Comparison of ENCODE assay signal across 9 cellular contexts in genomic region chr14:37172936-37173613, GRCh38. TPM values are rescaled to one million over a fixed set of nuclear protein-coding genes. Genes with fewer than 3 reads are reported as not detected.
DNase-seq lines count a peak whose midpoint lies in the region; ATAC-seq and TF ChIP-seq lines count a peak whose summit lies in the region.
"Had no signal": no experiment of that assay in that cellular context is flagged by ENCODE, and none has a peak within 500 bp of the region (broad histone marks: within the 10 kb centered on the region; RNA-seq: fewer than 3 reads in every experiment).

No MANE protein-coding gene starts in this region.

- peak overlapping the region; percentile 89 for H3K27ac ChIP-seq in Panc1 (ENCODE audit: low read length)
- peak overlapping the region; percentile 81 to 96 (median 90) for H3K27ac ChIP-seq in esophagus squamous epithelium
- H3K27ac ChIP-seq in neuronal stem cell (replicated peaks; ENCODE audit: low read length) = no peak overlapping the region
- H3K27ac ChIP-seq in WERI-Rb-1 = no peak overlapping the region

- no peak overlapping the region for H3K23ac ChIP-seq in neuronal stem cell (ENCODE audit: low read depth, low read length, poor library complexity)

- no peak overlapping the region for H2BK12ac ChIP-seq in neuronal stem cell (ENCODE audit: low read length)

- DNase-seq in AG09309 (ENCODE audit: low read depth) (no peak), Panc1 (ENCODE audit: low read depth, low spot score) (no peak), esophagus squamous epithelium (lab: John Stamatoyannopoulos, UW) (no peak), neuronal stem cell (ENCODE audit: low spot score) (no peak), WERI-Rb-1 (no peak)
- DNase-seq in activated CD8-positive, alpha-beta T cell treated with anti-CD3 and anti-CD28 coated beads for 36 hours = no peak
- DNase-seq in activated CD4-positive, alpha-beta memory T cell treated with anti-CD3 and anti-CD28 coated beads, Interleukin-2, amount 10 ng/mL, durations not matched to agents 7 days and 5 days = no peak
- DNase-seq: activated T-cell treated with anti-CD3 and anti-CD28 coated beads, Interleukin-2, amount 50 U/mL, for 72 hours had no signal

- H3K4me2 ChIP-seq in neuronal stem cell (ENCODE audit: insufficient read depth, low read length, poor library complexity, severe bottlenecking) = peak overlapping the region; percentile 39

- H3K4ac ChIP-seq in neuronal stem cell (ENCODE audit: low read length) = no peak overlapping the region

- no peak overlapping the region for H3K18ac ChIP-seq in neuronal stem cell (ENCODE audit: low read length)

- H3K4me3 Mint-ChIP-seq in activated CD8-positive, alpha-beta T cell treated with anti-CD3 and anti-CD28 coated beads for 36 hours = no peak overlapping the region
- no peak overlapping the region for H3K4me3 Mint-ChIP-seq in activated CD4-positive, alpha-beta memory T cell treated with anti-CD3 and anti-CD28 coated beads, Interleukin-2, amount 10 ng/mL, durations not matched to agents 7 days and 5 days

- H2BK120ac ChIP-seq in neuronal stem cell (ENCODE audit: low read depth, low read length) = no peak overlapping the region

- H3K4me1 Mint-ChIP-seq in activated CD8-positive, alpha-beta T cell treated with anti-CD3 and anti-CD28 coated beads for 36 hours (ENCODE audit: low read depth) = no peaks in the 10 kb centered on the region
- no peaks in the 10 kb centered on the region for H3K4me1 Mint-ChIP-seq in activated CD4-positive, alpha-beta memory T cell treated with anti-CD3 and anti-CD28 coated beads, Interleukin-2, amount 10 ng/mL, durations not matched to agents 7 days and 5 days

- intact Hi-C loops in Panc1 (cut with micrococcal nuclease; ENCODE audit: unreplicated experiment) (no loop called here), esophagus squamous epithelium (cut with DNase I) (no loop called here)
- intact Hi-C loops in activated CD8-positive, alpha-beta T cell treated with anti-CD3 and anti-CD28 coated beads for 36 hours (cut with micrococcal nuclease) = no loop called here

- H3K36me3 ChIP-seq in Panc1 (ENCODE audit: control insufficient read depth, insufficient read depth, low read length) = peaks cover 6% of the 10 kb centered on the region; the same call in 1 of the 2 replicates
- no peaks in the 10 kb centered on the region for H3K36me3 ChIP-seq in esophagus squamous epithelium
- no peaks in the 10 kb centered on the region for H3K36me3 ChIP-seq in neuronal stem cell (replicated peaks in 1 of 2; ENCODE audit: control insufficient read depth in 2 of 2, insufficient read depth in 2 of 2, low read length in 2 of 2)
- no peaks in the 10 kb centered on the region for H3K36me3 ChIP-seq in WERI-Rb-1

- H4K91ac ChIP-seq in neuronal stem cell (ENCODE audit: low read depth, low read length, poor library complexity) = no peak overlapping the region

- no peak for TF ChIP-seq POLR2A in esophagus squamous epithelium (IDR thresholded peaks at IDR 0.05)

- CTCF ChIA-PET in Panc1 (lab: Charles Lee) = no interaction called here
- CTCF ChIA-PET in activated CD8-positive, alpha-beta T cell treated with anti-CD3 and anti-CD28 coated beads for 36 hours (lab: Charles Lee) = no interaction called here
- CTCF ChIA-PET in activated CD4-positive, alpha-beta memory T cell treated with anti-CD3 and anti-CD28 coated beads, Interleukin-2, amount 10 ng/mL, durations not matched to agents 7 days and 5 days (lab: Charles Lee) = no interaction called here

- in situ Hi-C loops in Panc1 (cut with HindIII; ENCODE audit: low pct_unique_long_range_greater_than_20kb, low sequenced_read_pairs) = no loop called here

- ATAC-seq in Panc1 (no peak), HG03565 (IDR thresholded peaks at IDR 0.05; ENCODE audit: unreplicated experiment) (no peak)
- no peak for ATAC-seq in activated CD8-positive, alpha-beta T cell treated with anti-CD3 and anti-CD28 coated beads for 36 hours

- H3K4me3 ChIP-seq in AG09309 (ENCODE audit: control insufficient read depth, low read depth, low read length) = peak overlapping the region; percentile 77
- peak overlapping the region; percentile 68 to 83 for H3K4me3 ChIP-seq in Panc1 (ENCODE audit: low read depth in 2 of 2, low read length in 2 of 2)
- peak overlapping the region; percentile 45 to 90 (median 65) for H3K4me3 ChIP-seq in esophagus squamous epithelium
- peak overlapping the region in 1 of 2 donors; percentile 73 for H3K4me3 ChIP-seq in neuronal stem cell (ENCODE audit: low read length in 2 of 2)
- no peak overlapping the region for H3K4me3 ChIP-seq in WERI-Rb-1 (ENCODE audit: low read depth, low read length)

- H2BK5ac ChIP-seq in neuronal stem cell (ENCODE audit: low read length) = no peak overlapping the region

- WGBS in esophagus squamous epithelium, 2 donors = 23 to 27% methylated on average over 5 of the region's 5 CpGs
- no CpG with 5 or more reads among the region's 5 CpGs for WGBS in neuronal stem cell (ENCODE audit: extremely low coverage in 2 of 2, insufficient read length in 2 of 2, insufficient replicate concordance in 1 of 2), 2 donors

- H3K9me3 Mint-ChIP-seq in activated CD8-positive, alpha-beta T cell treated with anti-CD3 and anti-CD28 coated beads for 36 hours = peaks cover 2% of the 10 kb centered on the region
- peaks cover 2% of the 10 kb centered on the region for H3K9me3 Mint-ChIP-seq in activated CD4-positive, alpha-beta memory T cell treated with anti-CD3 and anti-CD28 coated beads, Interleukin-2, amount 10 ng/mL, durations not matched to agents 7 days and 5 days

- H3K4me1 ChIP-seq in Panc1 (ENCODE audit: control insufficient read depth, insufficient read depth, low read length) (no peaks in the 10 kb centered on the region; the same call in none of the 2 replicates), esophagus squamous epithelium (peaks cover 0 to 22% (median 0%) of the 10 kb centered on the region in 3 donors), neuronal stem cell (ENCODE audit: control insufficient read depth in 2 of 2, insufficient read depth in 1 of 2, low read depth in 1 of 2, low read length in 2 of 2) (peaks cover 0 to 5% of the 10 kb centered on the region in 2 donors)

- peaks cover 19% of the 10 kb centered on the region for H3K27me3 Mint-ChIP-seq in activated CD8-positive, alpha-beta T cell treated with anti-CD3 and anti-CD28 coated beads for 36 hours
- H3K27me3 Mint-ChIP-seq in activated CD4-positive, alpha-beta memory T cell treated with anti-CD3 and anti-CD28 coated beads, Interleukin-2, amount 10 ng/mL, durations not matched to agents 7 days and 5 days = peaks cover 12% of the 10 kb centered on the region

- H2AFZ ChIP-seq in neuronal stem cell (ENCODE audit: low read length) = peak overlapping the region; percentile 93

- H3K27me3 ChIP-seq in Panc1 (ENCODE audit: control insufficient read depth, insufficient read depth, low read length) (no peaks in the 10 kb centered on the region), esophagus squamous epithelium (no peaks in the 10 kb centered on the region), neuronal stem cell (ENCODE audit: control insufficient read depth in 3 of 3, insufficient read depth in 3 of 3, low read depth in 1 of 3, low read length in 3 of 3) (no peaks in the 10 kb centered on the region), WERI-Rb-1 (ENCODE audit: insufficient read depth, low read depth, severe bottlenecking) (peaks cover 62% of the 10 kb centered on the region)

- no peak for TF ChIP-seq CTCF in AG09309 (IDR thresholded peaks at IDR 0.05; ENCODE audit: control insufficient read depth, insufficient read depth, low read depth, low read length, missing control alignments)
- TF ChIP-seq CTCF in Panc1 (IDR thresholded peaks at IDR 0.05) = no peak
- TF ChIP-seq CTCF in esophagus squamous epithelium (IDR thresholded peaks at IDR 0.05) = no peak
- no peak for TF ChIP-seq CTCF in activated CD8-positive, alpha-beta T cell treated with anti-CD3 and anti-CD28 coated beads for 36 hours (IDR thresholded peaks at IDR 0.05)
- TF ChIP-seq CTCF in WERI-Rb-1 (IDR thresholded peaks at IDR 0.05; ENCODE audit: low read depth, low read length) = no peak

- no peak overlapping the region for H3K9ac ChIP-seq in neuronal stem cell (ENCODE audit: low read depth, low read length, poor library complexity)

- H3K36me3 Mint-ChIP-seq in activated CD8-positive, alpha-beta T cell treated with anti-CD3 and anti-CD28 coated beads for 36 hours (ENCODE audit: low read depth) = peaks cover 2% of the 10 kb centered on the region
- no peaks in the 10 kb centered on the region for H3K36me3 Mint-ChIP-seq in activated CD4-positive, alpha-beta memory T cell treated with anti-CD3 and anti-CD28 coated beads, Interleukin-2, amount 10 ng/mL, durations not matched to agents 7 days and 5 days (ENCODE audit: low read depth)

- no peak overlapping the region for H4K8ac ChIP-seq in neuronal stem cell (ENCODE audit: low read depth, low read length)

- TSS peak; percentile 89 for BruUV-seq in Panc1 (replicated peaks; lab: Mats Ljungman, UMichigan)

- H3K9me3 ChIP-seq in Panc1 (ENCODE audit: control insufficient read depth, insufficient read depth, low read depth, low read length) = no peaks in the 10 kb centered on the region
- H3K9me3 ChIP-seq in esophagus squamous epithelium = no peaks in the 10 kb centered on the region
- no peaks in the 10 kb centered on the region for H3K9me3 ChIP-seq in neuronal stem cell (replicated peaks in 1 of 2; ENCODE audit: control insufficient read depth in 2 of 2, insufficient read depth in 1 of 2, low read depth in 1 of 2, low read length in 2 of 2)
- no peaks in the 10 kb centered on the region for H3K9me3 ChIP-seq in WERI-Rb-1 (ENCODE audit: severe bottlenecking)

- H3K79me1 ChIP-seq in neuronal stem cell (ENCODE audit: low read depth, low read length) = no peaks in the 10 kb centered on the region

- no peak overlapping the region for H3K27ac Mint-ChIP-seq in activated CD8-positive, alpha-beta T cell treated with anti-CD3 and anti-CD28 coated beads for 36 hours
- no peak overlapping the region for H3K27ac Mint-ChIP-seq in activated CD4-positive, alpha-beta memory T cell treated with anti-CD3 and anti-CD28 coated beads, Interleukin-2, amount 10 ng/mL, durations not matched to agents 7 days and 5 days
- H3K27ac Mint-ChIP-seq: activated T-cell treated with anti-CD3 and anti-CD28 coated beads, Interleukin-2, amount 50 U/mL, for 72 hours had no signal

- H3K14ac ChIP-seq in neuronal stem cell (ENCODE audit: low read length) = no peak overlapping the region

- H2AK5ac ChIP-seq in neuronal stem cell (ENCODE audit: low read depth, low read length) = no peak overlapping the region

- POLR2A ChIA-PET in Panc1 (lab: Charles Lee) = no interaction called here
- POLR2A ChIA-PET in activated CD8-positive, alpha-beta T cell treated with anti-CD3 and anti-CD28 coated beads for 36 hours (lab: Charles Lee) = no interaction called here
- POLR2A ChIA-PET in activated CD4-positive, alpha-beta memory T cell treated with anti-CD3 and anti-CD28 coated beads, Interleukin-2, amount 10 ng/mL, durations not matched to agents 7 days and 5 days (lab: Charles Lee) = no interaction called here

- H2BK15ac ChIP-seq in neuronal stem cell (ENCODE audit: low read length) = no peak overlapping the region

RNA-seq across cellular contexts. Expression of gene SLC25A21, which starts 0.7 kb away (rescaled TPM):
- 2.1 TPM for total RNA-seq in Panc1 (2021; ENCODE audit: unreplicated experiment)
- 1.5 TPM for polyA plus RNA-seq in Panc1 (2012; ENCODE audit: insufficient read length)
- total RNA-seq in esophagus squamous epithelium = 1 to 10 TPM in 2 of 4 donors, under 1 TPM in 2; 0.67 to 2.1 (median 0.91) TPM
- 1.6 TPM for polyA plus RNA-seq in neuronal stem cell (2013, experiment 1 of 2)
- polyA plus RNA-seq in neuronal stem cell (2013, experiment 2 of 2) = 1.8 TPM
- total RNA-seq in activated CD8-positive, alpha-beta T cell treated with anti-CD3 and anti-CD28 coated beads for 36 hours = not detected
- not detected for total RNA-seq in activated CD4-positive, alpha-beta memory T cell treated with anti-CD3 and anti-CD28 coated beads, Interleukin-2, amount 10 ng/mL, durations not matched to agents 7 days and 5 days
- total RNA-seq: activated T-cell treated with anti-CD3 and anti-CD28 coated beads, Interleukin-2, amount 50 U/mL, for 72 hours had no signal

RNA-seq across cellular contexts. Expression of gene MIPOL1, which starts 24.7 kb away (rescaled TPM):
- total RNA-seq in Panc1 (2021; ENCODE audit: unreplicated experiment) = 12.8 TPM
- 3.8 TPM for polyA plus RNA-seq in Panc1 (2012; ENCODE audit: insufficient read length)
- total RNA-seq in esophagus squamous epithelium = 10 to 100 TPM in 1 of 4 donors, 1 to 10 TPM in 3; 4.9 to 13.7 (median 7.1) TPM
- polyA plus RNA-seq in neuronal stem cell (2013, experiment 1 of 2) = 8.8 TPM
- polyA plus RNA-seq in neuronal stem cell (2013, experiment 2 of 2) = 10.0 TPM
- not detected for total RNA-seq in activated CD8-positive, alpha-beta T cell treated with anti-CD3 and anti-CD28 coated beads for 36 hours
- total RNA-seq in activated CD4-positive, alpha-beta memory T cell treated with anti-CD3 and anti-CD28 coated beads, Interleukin-2, amount 10 ng/mL, durations not matched to agents 7 days and 5 days = under 1 TPM in 1 of 2 experiments, not detected in 1; 0.18 TPM

Comparison
In these comparisons a context has a peak if more than half of its experiments do, and no peak if none do; other contexts are left out.
1. H3K27ac ChIP-seq: peak in Panc1 (single experiment) and esophagus squamous epithelium (4 of 4); none in neuronal stem cell (single experiment) and WERI-Rb-1 (single experiment).
2. RNA of gene MIPOL1, which starts 24.7 kb away (total RNA-seq): 12.8 TPM in Panc1 (single experiment) and 4.9 to 13.7 TPM in esophagus squamous epithelium; 0.18 TPM in activated CD4-positive, alpha-beta memory T cell treated with anti-CD3 and anti-CD28 coated beads, Interleukin-2, amount 10 ng/mL, durations not matched to agents 7 days and 5 days and not detected in activated CD8-positive, alpha-beta T cell treated with anti-CD3 and anti-CD28 coated beads for 36 hours; every median in the first group is over 4 times any median in the second.